Comparison of ENCODE assay signal across 3 cellular contexts in genomic region chr6:112328826-112329446, GRCh38.
TF ChIP-seq lines count a peak whose summit lies in the region.

No MANE protein-coding gene starts in this region.

TF ChIP-seq in HEK293, 187 proteins besides CTCF, POLR2A, EP300 and RAD21:
- TF ChIP-seq ZNF510 (tag by site-specific recombination; IDR thresholded peaks at IDR 0.05; ENCODE audit: insufficient replicate concordance) (peak; percentile 61), ZSCAN30 (tag by site-specific recombination; IDR thresholded peaks at IDR 0.05) (0 out of 2 replicates have a peak, but pooled peaks have one; percentile 24), ZNF558 (tag by site-specific recombination; IDR thresholded peaks at IDR 0.05) (0 out of 2 replicates have a peak, but pooled peaks have one; percentile 18), ZNF23 (tag by site-specific recombination; IDR thresholded peaks at IDR 0.05; ENCODE audit: borderline replicate concordance) (peak; percentile 47; the same call in 1 of the 2 replicates), ZNF626 (tag by site-specific recombination; IDR thresholded peaks at IDR 0.05) (peak; percentile 98), ZNF280D (tag by site-specific recombination; IDR thresholded peaks at IDR 0.05) (peak; percentile 82; the same call in 1 of the 2 replicates), SETDB1 (IDR thresholded peaks at IDR 0.05; ENCODE audit: insufficient read length, low read length) (peak; percentile 99), ZNF529 (tag by site-specific recombination; IDR thresholded peaks at IDR 0.05; ENCODE audit: insufficient replicate concordance) (peak; percentile 37), ZNF184 (tag by site-specific recombination; IDR thresholded peaks at IDR 0.05) (0 out of 2 replicates have a peak, but pooled peaks have one; percentile 27), TRIM28 (IDR thresholded peaks at IDR 0.05; ENCODE audit: borderline replicate concordance, low read length) (peak; percentile 96)
- TF ChIP-seq, protein P1, sequence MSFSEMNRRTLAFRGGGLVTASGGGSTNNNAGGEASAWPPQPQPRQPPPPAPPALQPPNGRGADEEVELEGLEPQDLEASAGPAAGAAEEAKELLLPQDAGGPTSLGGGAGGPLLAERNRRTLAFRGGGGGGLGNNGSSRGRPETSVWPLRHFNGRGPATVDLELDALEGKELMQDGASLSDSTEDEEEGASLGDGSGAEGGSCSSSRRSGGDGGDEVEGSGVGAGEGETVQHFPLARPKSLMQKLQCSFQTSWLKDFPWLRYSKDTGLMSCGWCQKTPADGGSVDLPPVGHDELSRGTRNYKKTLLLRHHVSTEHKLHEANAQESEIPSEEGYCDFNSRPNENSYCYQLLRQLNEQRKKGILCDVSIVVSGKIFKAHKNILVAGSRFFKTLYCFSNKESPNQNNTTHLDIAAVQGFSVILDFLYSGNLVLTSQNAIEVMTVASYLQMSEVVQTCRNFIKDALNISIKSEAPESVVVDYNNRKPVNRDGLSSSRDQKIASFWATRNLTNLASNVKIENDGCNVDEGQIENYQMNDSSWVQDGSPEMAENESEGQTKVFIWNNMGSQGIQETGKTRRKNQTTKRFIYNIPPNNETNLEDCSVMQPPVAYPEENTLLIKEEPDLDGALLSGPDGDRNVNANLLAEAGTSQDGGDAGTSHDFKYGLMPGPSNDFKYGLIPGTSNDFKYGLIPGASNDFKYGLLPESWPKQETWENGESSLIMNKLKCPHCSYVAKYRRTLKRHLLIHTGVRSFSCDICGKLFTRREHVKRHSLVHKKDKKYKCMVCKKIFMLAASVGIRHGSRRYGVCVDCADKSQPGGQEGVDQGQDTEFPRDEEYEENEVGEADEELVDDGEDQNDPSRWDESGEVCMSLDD (tag by site-specific recombination; IDR thresholded peaks at IDR 0.05), result peak; percentile 20; the same call in 1 of the 2 replicates
TF ChIP-seq in HEK293: peak in this region for 11; not testable (repeated sequence) for 176.

TF ChIP-seq in K562, 482 proteins besides CTCF, POLR2A, EP300 and RAD21:
- TF ChIP-seq CBX5 (IDR thresholded peaks at IDR 0.05; ENCODE audit: borderline replicate concordance, low read depth), result peak; percentile 63; the same call in 1 of the 2 replicates

TF ChIP-seq in H1, 55 proteins besides CTCF, POLR2A, EP300 and RAD21:
- TF ChIP-seq TEAD4 (IDR thresholded peaks at IDR 0.05; ENCODE audit: low read depth, low read length) (0 out of 2 replicates have a peak, but pooled peaks have one; percentile 44), POU5F1 (IDR thresholded peaks at IDR 0.05; ENCODE audit: low read depth, low read length) (0 out of 2 replicates have a peak, but pooled peaks have one; percentile 3)
